ENCODE assay signal across 1 cellular context in genomic region chr9:86202338-86202882, GRCh38.
TF ChIP-seq lines count a peak whose summit lies in the region.

No MANE protein-coding gene starts in this region.

TF ChIP-seq in K562, 482 proteins besides CTCF, POLR2A, EP300 and RAD21 (continued from another document):
- no peak for TF ChIP-seq ZNF717 (CRISPR knock-in tag; IDR thresholded peaks at IDR 0.05)
- TF ChIP-seq ZKSCAN1 (IDR thresholded peaks at IDR 0.05; ENCODE audit: low read depth, low read length) = no peak
- TF ChIP-seq ZNF551 (CRISPR knock-in tag; IDR thresholded peaks at IDR 0.05) = no peak
- TF ChIP-seq TSC22D4 (tag; IDR thresholded peaks at IDR 0.05) = no peak
- no peak for TF ChIP-seq ZNF212 (CRISPR knock-in tag; IDR thresholded peaks at IDR 0.05)
- no peak for TF ChIP-seq MAFK (IDR thresholded peaks at IDR 0.05; ENCODE audit: low read length)
- no peak for TF ChIP-seq NR2C2 (CRISPR knock-in tag; IDR thresholded peaks at IDR 0.05)
- peak; percentile 90 for TF ChIP-seq NR2C2 (tag; IDR thresholded peaks at IDR 0.05)
- TF ChIP-seq RNF219 (CRISPR knock-in tag; IDR thresholded peaks at IDR 0.05) = no peak
- peak; percentile 33; the same call in 1 of the 2 replicates for TF ChIP-seq HMBOX1 (IDR thresholded peaks at IDR 0.05)
- peak; percentile 41; the same call in 1 of the 2 replicates for TF ChIP-seq SMC3 (conservative IDR thresholded peaks at IDR 0.05; ENCODE audit: insufficient read depth, low read depth, low read length)
- TF ChIP-seq HDAC8 (tag; IDR thresholded peaks at IDR 0.05) = no peak
